ENCODE assay signal across 10 cellular contexts in genomic region chr6:35817515-35817914, GRCh38. TPM values are rescaled to one million over a fixed set of nuclear protein-coding genes. Genes with fewer than 3 reads are reported as not detected.
"Had no signal": no experiment of that assay in that cellular context is flagged by ENCODE, and none has a peak within 500 bp of the region (broad histone marks: within the 10 kb centered on the region; RNA-seq: fewer than 3 reads in every experiment).

No MANE protein-coding gene starts in this region.

- DNase-seq: IMR-90, KBM-7, KG1 had no signal

- H3K9ac ChIP-seq: KMS-11 had no signal

- FAIRE-seq: HepG2, HTR-8/SVneo had no signal

- ATAC-seq: HepG2 had no signal

- H3K27ac ChIP-seq: HL-60, KMS-11 had no signal

- H3K4me2 ChIP-seq: KMS-11 had no signal

RNA-seq across cellular contexts. Expression of gene LHFPL5, which starts 12.4 kb away (rescaled TPM):
- total RNA-seq: HepG2, HT1080, IMR-90 had no signal
- polyA plus RNA-seq: IgD-negative memory B cell, IMR-90 had no signal

RNA-seq across cellular contexts. Expression of gene CLPS, which starts 20.4 kb away (rescaled TPM):
- total RNA-seq: HepG2, HT-29, HT1080, IMR-90 had no signal
- polyA plus RNA-seq: IgD-negative memory B cell, IMR-90 had no signal

RNA-seq across cellular contexts. Expression of gene CLPSL1, which starts 36.7 kb away (rescaled TPM):
- total RNA-seq: HepG2, HT-29, HT1080, IMR-90 had no signal
- polyA plus RNA-seq: HepG2, IgD-negative memory B cell, IMR-90 had no signal

RNA-seq across cellular contexts. Expression of gene CLPSL2, which starts 41.1 kb away (rescaled TPM):
- total RNA-seq: HepG2, HT-29, HT1080, IMR-90 had no signal
- polyA plus RNA-seq: HepG2, IgD-negative memory B cell, IMR-90 had no signal
